ENCODE assay signal across 21 cellular contexts in the genomic region with DNA sequence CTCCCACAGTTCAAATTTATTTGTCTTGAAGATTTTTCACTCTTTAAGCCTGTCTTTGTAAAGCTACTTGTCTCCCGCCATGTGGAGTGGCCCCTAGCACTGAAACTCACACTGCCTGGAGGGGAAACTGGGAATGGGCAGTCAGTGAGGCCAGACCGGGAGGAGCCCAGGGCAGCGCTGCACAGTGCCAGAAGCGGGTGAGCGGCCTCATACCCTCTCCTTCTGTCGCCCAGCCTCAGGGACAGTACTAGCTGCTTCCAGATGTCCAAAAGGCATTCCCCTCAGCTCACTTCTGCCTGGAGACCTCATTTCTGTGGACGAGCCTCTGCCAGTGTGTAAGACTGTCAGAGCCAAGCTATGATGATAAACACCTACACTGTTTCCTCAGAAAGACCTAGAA.
DNase-seq lines count a peak whose midpoint lies in the region; ATAC-seq and TF ChIP-seq lines count a peak whose summit lies in the region.
"Had no signal": no experiment of that assay in that cellular context is flagged by ENCODE, and none has a peak within 500 bp of the region (broad histone marks: within the 10 kb centered on the region; RNA-seq: fewer than 3 reads in every experiment).

No MANE protein-coding gene starts in this region.

- H3K9ac ChIP-seq in endodermal cell (ENCODE audit: extremely low read depth, low read length, poor library complexity, severe bottlenecking) = no peak overlapping the region
- H3K9ac ChIP-seq: KMS-11 had no signal

- no peak for TF ChIP-seq CTCF in right atrium auricular region (IDR thresholded peaks at IDR 0.05)
- TF ChIP-seq CTCF in heart right ventricle (IDR thresholded peaks at IDR 0.05) = no peak
- TF ChIP-seq CTCF in endodermal cell (conservative IDR thresholded peaks at IDR 0.05) = no peak
- TF ChIP-seq CTCF in osteocyte (IDR thresholded peaks at IDR 0.05) = no peak

- H3K36me3 ChIP-seq in right atrium auricular region (no peaks in the 10 kb centered on the region), heart right ventricle (no peaks in the 10 kb centered on the region), endodermal cell (ENCODE audit: control insufficient read depth, insufficient read depth, low read length) (no peaks in the 10 kb centered on the region)
- H3K36me3 ChIP-seq: HAP-1, SJCRH30 had no signal

- H3K9me3 Mint-ChIP-seq in endodermal cell = peaks cover 21% of the 10 kb centered on the region
- H3K9me3 Mint-ChIP-seq in osteocyte (ENCODE audit: unreplicated experiment) = peaks cover 11% of the 10 kb centered on the region

- H3K9me3 ChIP-seq in right atrium auricular region = no peaks in the 10 kb centered on the region
- H3K9me3 ChIP-seq in heart right ventricle = no peaks in the 10 kb centered on the region
- H3K9me3 ChIP-seq in endodermal cell (ENCODE audit: control insufficient read depth, low read length) = no peaks in the 10 kb centered on the region
- H3K9me3 ChIP-seq: A549, HAP-1, SJCRH30 had no signal

- 86 to 88% methylated on average over 7 of the region's 7 CpGs for WGBS in heart right ventricle, 2 donors
- 92 to 93% methylated on average over 3 to 7 of the region's 7 CpGs for WGBS in endodermal cell (ENCODE audit: insufficient coverage in 1 of 2, insufficient read length in 1 of 2), 2 experiments

- peaks cover 8% of the 10 kb centered on the region for H3K4me1 Mint-ChIP-seq in endodermal cell
- peaks cover 48% of the 10 kb centered on the region for H3K4me1 Mint-ChIP-seq in osteocyte (ENCODE audit: unreplicated experiment)
- H3K4me1 Mint-ChIP-seq: B cell, CD14-positive monocyte had no signal

- H3K4me3 ChIP-seq in right atrium auricular region = no peak overlapping the region
- no peak overlapping the region for H3K4me3 ChIP-seq in heart right ventricle
- H3K4me3 ChIP-seq in endodermal cell (ENCODE audit: low read length) = no peak overlapping the region
- H3K4me3 ChIP-seq: A549, HAP-1, SJCRH30 had no signal

- H3K27ac ChIP-seq in right atrium auricular region = no peak overlapping the region
- H3K27ac ChIP-seq in heart right ventricle = no peak overlapping the region
- no peak overlapping the region for H3K27ac ChIP-seq in endodermal cell (ENCODE audit: low read depth, low read length)
- H3K27ac ChIP-seq: A549, KMS-11, SJCRH30 had no signal

- no peaks in the 10 kb centered on the region for H3K27me3 ChIP-seq in right atrium auricular region
- no peaks in the 10 kb centered on the region for H3K27me3 ChIP-seq in heart right ventricle
- no peaks in the 10 kb centered on the region for H3K27me3 ChIP-seq in endodermal cell (ENCODE audit: control insufficient read depth, insufficient read depth, low read length, poor library complexity, severe bottlenecking)

- DNase-seq in right atrium auricular region (ENCODE audit: low spot score) (peak; percentile 32), heart right ventricle (no peak), endodermal cell (peak; percentile 34), osteocyte (ENCODE audit: extremely low spot score, unreplicated experiment) (peak; percentile 78), NOMO-1 treated with DMSO at 0.1 percent for 48 hours (lab: John Stamatoyannopoulos, UW; ENCODE audit: unreplicated experiment) (no peak)
- DNase-seq: EL; GF-D8; NCI-H1092 treated with DMSO at 0.1 percent for 48 hours; NCI-H1436 treated with DMSO at 0.1 percent for 48 hours; NCI-H1930; NCI-H524; NCI-H774; NK-92 treated with Interleukin-12 subunit alpha and Interleukin-12 subunit beta, amount 100 ng/mL, for 24 hours; SJCRH30 had no signal

- H3K27me3 Mint-ChIP-seq in endodermal cell (ENCODE audit: insufficient read depth) (peaks cover 3% of the 10 kb centered on the region), osteocyte (ENCODE audit: unreplicated experiment) (no peaks in the 10 kb centered on the region)

- H3K27ac Mint-ChIP-seq in endodermal cell (no peak overlapping the region), osteocyte (ENCODE audit: unreplicated experiment) (peak overlapping the region; percentile 74)
- H3K27ac Mint-ChIP-seq: B cell had no signal

- ATAC-seq in heart right ventricle = no peak
- ATAC-seq in HG03095 (IDR thresholded peaks at IDR 0.05; ENCODE audit: unreplicated experiment) = no peak
- no peak for ATAC-seq in GM21526 (IDR thresholded peaks at IDR 0.05; ENCODE audit: low FRiP score, unreplicated experiment)
- ATAC-seq: A549 had no signal

- H3K4me1 ChIP-seq in right atrium auricular region = no peaks in the 10 kb centered on the region
- H3K4me1 ChIP-seq in heart right ventricle = peaks cover 0 to 20% (median 9%) of the 10 kb centered on the region in 9 donors
- H3K4me1 ChIP-seq in endodermal cell (ENCODE audit: control insufficient read depth, insufficient read depth, low read length) = no peaks in the 10 kb centered on the region
- H3K4me1 ChIP-seq: A549, HAP-1, SJCRH30 had no signal

- H3K4me3 Mint-ChIP-seq in endodermal cell (no peak overlapping the region), osteocyte (ENCODE audit: unreplicated experiment) (no peak overlapping the region)
- H3K4me3 Mint-ChIP-seq: B cell, CD14-positive monocyte had no signal

- H3K36me3 Mint-ChIP-seq in endodermal cell (ENCODE audit: low read depth) (peaks cover 7% of the 10 kb centered on the region), osteocyte (ENCODE audit: unreplicated experiment) (no peaks in the 10 kb centered on the region)
- H3K36me3 Mint-ChIP-seq: CD14-positive monocyte had no signal

- intact Hi-C loops in heart right ventricle (cut with DNase I) = no loop called here

Comparison
In these comparisons a context has a peak if more than half of its experiments do, and no peak if none do; other contexts are left out.
1. DNase-seq: peak in right atrium auricular region (single experiment), endodermal cell (single experiment) and osteocyte (single experiment); none in heart right ventricle (0 of 2) and NOMO-1 treated with DMSO at 0.1 percent for 48 hours (single experiment).